ENCODE assay signal across 39 cellular contexts in the genomic region with DNA sequence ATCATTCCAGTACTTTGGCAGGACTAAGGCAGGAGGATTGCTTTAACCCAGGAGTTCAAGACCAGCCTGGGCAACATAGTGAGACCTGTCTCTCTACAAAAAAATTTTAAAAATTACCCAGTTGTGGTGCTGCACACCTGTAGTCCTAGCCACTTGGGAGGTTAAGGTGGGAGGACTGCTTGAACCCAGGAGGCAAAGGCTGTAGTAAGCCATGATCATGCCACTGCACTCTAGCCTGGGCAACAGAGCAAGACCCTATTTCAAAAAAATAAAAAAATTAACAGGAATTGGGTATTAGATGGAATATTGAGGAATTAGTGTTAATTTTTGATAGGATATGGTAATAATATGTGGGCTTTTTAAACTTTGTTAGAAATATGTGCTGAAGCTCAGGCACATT. TPM values are rescaled to one million over a fixed set of nuclear protein-coding genes. Genes with fewer than 3 reads are reported as not detected.
"Had no signal": no experiment of that assay in that cellular context is flagged by ENCODE, and none has a peak within 500 bp of the region (broad histone marks: within the 10 kb centered on the region; RNA-seq: fewer than 3 reads in every experiment).

No MANE protein-coding gene starts in this region.

- H3K36me3 Mint-ChIP-seq: activated naive CD4-positive, alpha-beta T cell treated with anti-CD3 and anti-CD28 coated beads, Interleukin-2, amount 50 U/mL, for 24 hours; activated naive CD4-positive, alpha-beta T cell treated with anti-CD3 and anti-CD28 coated beads, Interleukin-2, amount 50 U/mL, for 72 hours; activated naive CD8-positive, alpha-beta T cell; activated naive CD8-positive, alpha-beta T cell treated with anti-CD3 and anti-CD28 coated beads, Interleukin-2, amount 10 ng/mL, durations not matched to agents 7 days and 5 days had no signal

- H3K4me3 ChIP-seq: adrenal gland, ascending aorta, body of pancreas, breast epithelium, cardiac muscle cell had no signal

- DNase-seq: activated effector memory CD4-positive, alpha-beta T cell treated with anti-CD3 and anti-CD28 coated beads, Interleukin-2, amount 50 U/mL, for 16 hours; activated effector memory CD4-positive, alpha-beta T cell treated with Interleukin-2 at 50 U/mL for 16 hours; activated gamma-delta T cell; activated gamma-delta T cell treated with Interleukin-2 at 50 U/mL for 16 hours; activated naive CD4-positive, alpha-beta T cell; activated naive CD4-positive, alpha-beta T cell treated with anti-CD3 and anti-CD28 coated beads for 36 hours; activated naive CD4-positive, alpha-beta T cell treated with anti-CD3 and anti-CD28 coated beads, Interleukin-2, amount 10 ng/mL, durations not matched to agents 7 days and 5 days; activated naive CD4-positive, alpha-beta T cell treated with anti-CD3 and anti-CD28 coated beads, Interleukin-2, amount 50 U/mL, for 16 hours; activated naive CD4-positive, alpha-beta T cell treated with Interleukin-2 at 50 U/mL for 16 hours; activated naive CD8-positive, alpha-beta T cell treated with anti-CD3 and anti-CD28 coated beads for 36 hours; activated naive CD8-positive, alpha-beta T cell treated with anti-CD3 and anti-CD28 coated beads, Interleukin-2, amount 10 ng/mL, durations not matched to agents 7 days and 5 days; activated naive CD8-positive, alpha-beta T cell treated with anti-CD3 and anti-CD28 coated beads, Interleukin-2, amount 50 U/mL, for 24 hours; activated T-cell treated with anti-CD3 and anti-CD28 coated beads, Interleukin-2, amount 50 U/mL, for 24 hours; activated T-cell treated with anti-CD3 and anti-CD28 coated beads, Interleukin-2, amount 50 U/mL, for 4 hours; activated T-cell treated with anti-CD3 and anti-CD28 coated beads, Interleukin-2, amount 50 U/mL, for 48 hours; activated T-cell treated with anti-CD3 and anti-CD28 coated beads, Interleukin-2, amount 50 U/mL, for 72 hours; adrenal gland; amniotic stem cell; amygdala; anterior cingulate cortex; aorta; body of pancreas; brain microvascular endothelial cell; caudate nucleus; central memory CD4-positive, alpha-beta T cell; cerebellar nuclear complex had no signal

- H3K27me3 Mint-ChIP-seq: activated naive CD4-positive, alpha-beta T cell treated with anti-CD3 and anti-CD28 coated beads, Interleukin-2, amount 10 ng/mL, durations not matched to agents 7 days and 5 days; activated naive CD4-positive, alpha-beta T cell treated with anti-CD3 and anti-CD28 coated beads, Interleukin-2, amount 50 U/mL, for 24 hours; activated naive CD8-positive, alpha-beta T cell; activated naive CD8-positive, alpha-beta T cell treated with anti-CD3 and anti-CD28 coated beads for 36 hours; activated naive CD8-positive, alpha-beta T cell treated with anti-CD3 and anti-CD28 coated beads, Interleukin-2, amount 10 ng/mL, durations not matched to agents 7 days and 5 days; activated naive CD8-positive, alpha-beta T cell treated with anti-CD3 and anti-CD28 coated beads, Interleukin-2, amount 50 U/mL, for 24 hours; activated T-cell treated with anti-CD3 and anti-CD28 coated beads, Interleukin-2, amount 50 U/mL, for 24 hours; activated T-helper 17 cell treated with anti-CD3 and anti-CD28 coated beads, Interleukin-2, amount 50 U/mL, for 72 hours; brain; central memory CD8-positive, alpha-beta T cell had no signal

- FAIRE-seq: astrocyte, bronchial epithelial cell had no signal

- H3K27ac ChIP-seq: adrenal gland, ascending aorta, body of pancreas, brain microvascular endothelial cell, breast epithelium, cardiac muscle cell had no signal

- ATAC-seq: activated naive CD4-positive, alpha-beta T cell treated with anti-CD3 and anti-CD28 coated beads, Interleukin-2, amount 50 U/mL, for 72 hours; activated naive CD8-positive, alpha-beta T cell treated with anti-CD3 and anti-CD28 coated beads, Interleukin-2, amount 50 U/mL, for 24 hours; activated T-cell treated with anti-CD3 and anti-CD28 coated beads, Interleukin-2, amount 50 U/mL, for 4 hours; activated T-cell treated with anti-CD3 and anti-CD28 coated beads, Interleukin-2, amount 50 U/mL, for 72 hours; activated T-helper 17 cell treated with anti-CD3 and anti-CD28 coated beads, Interleukin-2, amount 50 U/mL, for 72 hours; body of pancreas had no signal

- H3K4me1 Mint-ChIP-seq: activated naive CD4-positive, alpha-beta T cell treated with anti-CD3 and anti-CD28 coated beads, Interleukin-2, amount 10 ng/mL, durations not matched to agents 7 days and 5 days; activated naive CD4-positive, alpha-beta T cell treated with anti-CD3 and anti-CD28 coated beads, Interleukin-2, amount 50 U/mL, for 24 hours; activated naive CD8-positive, alpha-beta T cell treated with anti-CD3 and anti-CD28 coated beads for 36 hours; activated naive CD8-positive, alpha-beta T cell treated with anti-CD3 and anti-CD28 coated beads, Interleukin-2, amount 10 ng/mL, durations not matched to agents 7 days and 5 days; activated naive CD8-positive, alpha-beta T cell treated with anti-CD3 and anti-CD28 coated beads, Interleukin-2, amount 50 U/mL, for 24 hours; activated T-helper 17 cell treated with anti-CD3 and anti-CD28 coated beads, Interleukin-2, amount 50 U/mL, for 72 hours; brain; central memory CD8-positive, alpha-beta T cell had no signal

- H3K27me3 ChIP-seq: adrenal gland, ascending aorta, body of pancreas, brain microvascular endothelial cell, breast epithelium, cardiac muscle cell had no signal

- H3K27ac Mint-ChIP-seq: activated naive CD4-positive, alpha-beta T cell treated with anti-CD3 and anti-CD28 coated beads for 36 hours; activated naive CD4-positive, alpha-beta T cell treated with anti-CD3 and anti-CD28 coated beads, Interleukin-2, amount 10 ng/mL, durations not matched to agents 7 days and 5 days; activated naive CD4-positive, alpha-beta T cell treated with anti-CD3 and anti-CD28 coated beads, Interleukin-2, amount 50 U/mL, for 24 hours; activated naive CD4-positive, alpha-beta T cell treated with anti-CD3 and anti-CD28 coated beads, Interleukin-2, amount 50 U/mL, for 72 hours; activated naive CD8-positive, alpha-beta T cell; activated naive CD8-positive, alpha-beta T cell treated with anti-CD3 and anti-CD28 coated beads for 36 hours; activated naive CD8-positive, alpha-beta T cell treated with anti-CD3 and anti-CD28 coated beads, Interleukin-2, amount 10 ng/mL, durations not matched to agents 7 days and 5 days; activated naive CD8-positive, alpha-beta T cell treated with anti-CD3 and anti-CD28 coated beads, Interleukin-2, amount 50 U/mL, for 24 hours; activated T-cell treated with anti-CD3 and anti-CD28 coated beads, Interleukin-2, amount 50 U/mL, for 24 hours; activated T-cell treated with anti-CD3 and anti-CD28 coated beads, Interleukin-2, amount 50 U/mL, for 72 hours; activated T-helper 1 cell treated with anti-CD3 and anti-CD28 coated beads, Interleukin-12 subunit alpha, Interleukin-12 subunit beta, Interleukin-2, Interleukin-4 antibody, amounts not matched to agents 30 ng/mL and 10 ng/mL and 1 ng/mL, durations not matched to agents 14 hours and 24 hours and 36 hours; activated T-helper 17 cell treated with anti-CD3 and anti-CD28 coated beads, Interleukin-2, amount 50 U/mL, for 72 hours; activated T-helper 2 cell treated with anti-CD3 and anti-CD28 coated beads, Interferon-gamma antibody, Interleukin-2, Interleukin-4, amounts not matched to agents 10 μg/mL and 5 μg/mL and 100 μg/mL, durations not matched to agents 14 hours and 24 hours and 36 hours; brain had no signal

- H3K9me3 Mint-ChIP-seq: activated naive CD4-positive, alpha-beta T cell treated with anti-CD3 and anti-CD28 coated beads for 36 hours; activated naive CD4-positive, alpha-beta T cell treated with anti-CD3 and anti-CD28 coated beads, Interleukin-2, amount 10 ng/mL, durations not matched to agents 7 days and 5 days; activated naive CD4-positive, alpha-beta T cell treated with anti-CD3 and anti-CD28 coated beads, Interleukin-2, amount 50 U/mL, for 24 hours; activated naive CD4-positive, alpha-beta T cell treated with anti-CD3 and anti-CD28 coated beads, Interleukin-2, amount 50 U/mL, for 72 hours; activated naive CD8-positive, alpha-beta T cell treated with anti-CD3 and anti-CD28 coated beads for 36 hours; activated naive CD8-positive, alpha-beta T cell treated with anti-CD3 and anti-CD28 coated beads, Interleukin-2, amount 10 ng/mL, durations not matched to agents 7 days and 5 days; activated naive CD8-positive, alpha-beta T cell treated with anti-CD3 and anti-CD28 coated beads, Interleukin-2, amount 50 U/mL, for 24 hours; activated T-cell treated with anti-CD3 and anti-CD28 coated beads, Interleukin-2, amount 50 U/mL, for 24 hours; activated T-cell treated with anti-CD3 and anti-CD28 coated beads, Interleukin-2, amount 50 U/mL, for 4 hours; activated T-cell treated with anti-CD3 and anti-CD28 coated beads, Interleukin-2, amount 50 U/mL, for 72 hours; activated T-helper 1 cell treated with anti-CD3 and anti-CD28 coated beads, Interleukin-12 subunit alpha, Interleukin-12 subunit beta, Interleukin-2, Interleukin-4 antibody, amounts not matched to agents 30 ng/mL and 10 ng/mL and 1 ng/mL, durations not matched to agents 14 hours and 24 hours and 36 hours; activated T-helper 17 cell treated with anti-CD3 and anti-CD28 coated beads, Interleukin-2, amount 50 U/mL, for 72 hours; activated T-helper 2 cell treated with anti-CD3 and anti-CD28 coated beads, Interferon-gamma antibody, Interleukin-2, Interleukin-4, amounts not matched to agents 10 μg/mL and 5 μg/mL and 100 μg/mL, durations not matched to agents 14 hours and 24 hours and 36 hours; brain; central memory CD8-positive, alpha-beta T cell had no signal

- H3K36me3 ChIP-seq: breast epithelium had no signal

- H3K4me3 Mint-ChIP-seq: activated naive CD4-positive, alpha-beta T cell treated with anti-CD3 and anti-CD28 coated beads for 36 hours; activated naive CD4-positive, alpha-beta T cell treated with anti-CD3 and anti-CD28 coated beads, Interleukin-2, amount 10 ng/mL, durations not matched to agents 7 days and 5 days; activated naive CD4-positive, alpha-beta T cell treated with anti-CD3 and anti-CD28 coated beads, Interleukin-2, amount 50 U/mL, for 24 hours; activated naive CD8-positive, alpha-beta T cell; activated naive CD8-positive, alpha-beta T cell treated with anti-CD3 and anti-CD28 coated beads for 36 hours; activated naive CD8-positive, alpha-beta T cell treated with anti-CD3 and anti-CD28 coated beads, Interleukin-2, amount 10 ng/mL, durations not matched to agents 7 days and 5 days; activated naive CD8-positive, alpha-beta T cell treated with anti-CD3 and anti-CD28 coated beads, Interleukin-2, amount 50 U/mL, for 24 hours; activated T-cell treated with anti-CD3 and anti-CD28 coated beads, Interleukin-2, amount 50 U/mL, for 24 hours; activated T-cell treated with anti-CD3 and anti-CD28 coated beads, Interleukin-2, amount 50 U/mL, for 4 hours; activated T-cell treated with anti-CD3 and anti-CD28 coated beads, Interleukin-2, amount 50 U/mL, for 72 hours; activated T-helper 1 cell treated with anti-CD3 and anti-CD28 coated beads, Interleukin-12 subunit alpha, Interleukin-12 subunit beta, Interleukin-2, Interleukin-4 antibody, amounts not matched to agents 30 ng/mL and 10 ng/mL and 1 ng/mL, durations not matched to agents 14 hours and 24 hours and 36 hours; activated T-helper 17 cell treated with anti-CD3 and anti-CD28 coated beads, Interleukin-2, amount 50 U/mL, for 72 hours; brain; central memory CD8-positive, alpha-beta T cell had no signal

- H3K9me3 ChIP-seq: adrenal gland, ascending aorta, body of pancreas, breast epithelium had no signal

- H3K4me1 ChIP-seq: adrenal gland, ascending aorta, breast epithelium had no signal

RNA-seq across cellular contexts. Expression of a gene that starts 54.9 kb away (rescaled TPM):
- total RNA-seq: ascending aorta, bronchial epithelial cell, cardiac muscle cell had no signal
- polyA plus RNA-seq: cardiac muscle cell had no signal
